Comparison of ENCODE assay signal across 17 cellular contexts in genomic region chr3:85560088-85560790, GRCh38.
DNase-seq lines count a peak whose midpoint lies in the region; ATAC-seq, FAIRE-seq and TF ChIP-seq lines count a peak whose summit lies in the region.
"Had no signal": no experiment of that assay in that cellular context is flagged by ENCODE, and none has a peak within 500 bp of the region (broad histone marks: within the 10 kb centered on the region; RNA-seq: fewer than 3 reads in every experiment).

No MANE protein-coding gene starts in this region.

- no peaks in the 10 kb centered on the region for H4K20me1 ChIP-seq in GM23248 (ENCODE audit: insufficient read depth)

- ATAC-seq in HG03045 (IDR thresholded peaks at IDR 0.05; ENCODE audit: unreplicated experiment), result no peak
- ATAC-seq in HG02763 (IDR thresholded peaks at IDR 0.05; ENCODE audit: unreplicated experiment), result no peak
- ATAC-seq: HCT116, T-cell had no signal

- H3K9me3 ChIP-seq in GM23248 (ENCODE audit: low read depth), result no peaks in the 10 kb centered on the region

- H3K9ac ChIP-seq in GM23248, result no peak overlapping the region

- no peak for FAIRE-seq in urothelium cell line (lab: Jason Lieb, UNC)

- WGBS in GM23248 (ENCODE audit: low coverage in 1 of 2, low lambda C conversion rate in 2 of 2, missing lambda C conversion rate in 2 of 2), 2 experiments, result 12 to 13% methylated on average over 7 of the region's 7 CpGs

- H3K27ac ChIP-seq in GM23248, result no peak overlapping the region

- TF ChIP-seq CTCF in astrocyte of the cerebellum (IDR thresholded peaks at IDR 0.05; ENCODE audit: low read depth, low read length, missing control alignments) (no peak), fibroblast of villous mesenchyme (IDR thresholded peaks at IDR 0.05; ENCODE audit: insufficient read depth, low read depth, low read length) (no peak)

- no peaks in the 10 kb centered on the region for H3K27me3 ChIP-seq in GM23248 (replicated peaks; ENCODE audit: insufficient read depth)

- no peaks in the 10 kb centered on the region for H3F3A ChIP-seq in GM23248 (ENCODE audit: insufficient read depth)

- H3K79me2 ChIP-seq in GM23248 (ENCODE audit: insufficient read depth), result no peaks in the 10 kb centered on the region

- intact Hi-C loops in posterior cingulate gyrus (cut with DNase I), result no loop called here

- in situ Hi-C loops in GM23248 (cut with MboI) (no loop called here), astrocyte of the cerebellum (cut with HindIII; ENCODE audit: low sequenced_read_pairs) (no loop called here)

- H3K9me2 ChIP-seq in GM23248 (ENCODE audit: insufficient read depth), result no peaks in the 10 kb centered on the region

- H3K36me3 ChIP-seq in GM23248 (ENCODE audit: low read depth), result no peaks in the 10 kb centered on the region

- no peak overlapping the region for H3K4me2 ChIP-seq in GM23248 (ENCODE audit: unreplicated experiment)

- H2AFZ ChIP-seq in GM23248, result no peak overlapping the region

- H3K4me1 ChIP-seq in GM23248 (ENCODE audit: insufficient read depth), result no peaks in the 10 kb centered on the region

- no peak overlapping the region for H3K4me3 ChIP-seq in GM23248
- H3K4me3 ChIP-seq in astrocyte of the cerebellum (ENCODE audit: low read depth, low read length), result no peak overlapping the region
- H3K4me3 ChIP-seq in fibroblast of villous mesenchyme (ENCODE audit: low read depth, low read length), result no peak overlapping the region

- DNase-seq in GM23248 (peak; percentile 7), astrocyte of the cerebellum (ENCODE audit: low read depth) (peak; percentile 78), fibroblast of villous mesenchyme (ENCODE audit: low read depth) (peak; percentile 1), posterior cingulate gyrus (peak in 9 of 10 donors; percentile 20 to 90 (median 51)), urothelium cell line (ENCODE audit: low spot score) (no peak), GF-D8 (lab: John Stamatoyannopoulos, UW) (no peak)
- DNase-seq: activated CD4-positive, alpha-beta T cell treated with anti-CD3 and anti-CD28 coated beads for 1 hour; activated naive CD8-positive, alpha-beta T cell treated with anti-CD3 and anti-CD28 coated beads, Interleukin-2, amount 10 ng/mL, durations not matched to agents 7 days and 5 days; glutamatergic neuron; kidney glomerular epithelial cell; NCI-H2029 treated with DMSO at 0.1 percent for 48 hours; nephron progenitor cell; stimulated activated CD4-positive, alpha-beta T cell treated with anti-CD3 and anti-CD28 coated beads, Interleukin-12 subunit alpha, Interleukin-12 subunit beta, amount 100 ng/mL, for 4 hours; T-cell had no signal

Comparison
In these comparisons a context has a peak if more than half of its experiments do, and no peak if none do; other contexts are left out.
1. DNase-seq: peak in GM23248 (single experiment), astrocyte of the cerebellum (single experiment), fibroblast of villous mesenchyme (single experiment) and posterior cingulate gyrus (9 of 10); none in urothelium cell line (single experiment) and GF-D8 (single experiment).